Comparison of ENCODE assay signal across 12 cellular contexts in the genomic region with DNA sequence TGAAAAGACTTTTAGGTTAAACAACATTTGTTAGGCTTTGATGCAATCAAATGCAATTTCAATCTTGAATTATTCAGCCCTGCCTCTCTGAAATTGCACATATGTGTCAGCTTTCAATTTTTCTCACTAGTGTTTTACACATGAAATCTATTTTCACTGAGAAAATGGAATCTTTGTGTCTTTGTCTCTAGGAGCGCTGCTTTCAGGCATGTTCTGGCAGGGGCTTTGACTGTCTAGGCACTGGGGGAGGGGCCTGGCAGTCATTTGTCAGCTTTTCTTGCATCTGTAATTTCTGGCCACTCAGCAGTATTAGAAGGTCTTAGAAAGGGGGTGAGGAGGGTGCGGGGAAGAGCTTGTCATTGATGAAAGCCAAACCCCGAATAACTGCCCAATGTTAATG.
DNase-seq lines count a peak whose midpoint lies in the region; ATAC-seq, FAIRE-seq and TF ChIP-seq lines count a peak whose summit lies in the region.
"Had no signal": no experiment of that assay in that cellular context is flagged by ENCODE, and none has a peak within 500 bp of the region (broad histone marks: within the 10 kb centered on the region; RNA-seq: fewer than 3 reads in every experiment).

No MANE protein-coding gene starts in this region.

- H3K4me3 ChIP-seq in A549 (no peak overlapping the region), HUES64 (ENCODE audit: low read length) (no peak overlapping the region), breast epithelium (peak overlapping the region in 2 of 3 donors; percentile 2 to 29), left lung (no peak overlapping the region), ovary (no peak overlapping the region)

- intact Hi-C loops in breast epithelium (cut with DNase I; ENCODE audit: low total_unique reads): no loop called here
- intact Hi-C loops in left lung (cut with DNase I): no loop called here
- intact Hi-C loops in ovary (cut with DNase I): no loop called here
- intact Hi-C loops in CD14-positive monocyte (cut with micrococcal nuclease): no loop called here

- TF ChIP-seq EP300 in A549 (IDR thresholded peaks at IDR 0.05): no peak
- TF ChIP-seq EP300 in ovary (IDR thresholded peaks at IDR 0.05): no peak

- peaks cover 18 to 24% of the 10 kb centered on the region in 2 donors for H3K36me3 Mint-ChIP-seq in CD14-positive monocyte

- no peaks in the 10 kb centered on the region for H3K9me3 Mint-ChIP-seq in CD14-positive monocyte
- H3K9me3 Mint-ChIP-seq: CD4-positive, alpha-beta memory T cell; central memory CD8-positive, alpha-beta T cell had no signal

- no peak overlapping the region for H3K4me2 ChIP-seq in A549

- H3K9ac ChIP-seq in HUES64 (ENCODE audit: low read depth, low read length): peak overlapping the region; percentile 65

- H3K36me3 ChIP-seq in HUES64 (ENCODE audit: insufficient read depth, low read length) (no peaks in the 10 kb centered on the region), breast epithelium (no peaks in the 10 kb centered on the region), left lung (peaks cover 0 to 14% of the 10 kb centered on the region in 2 donors), ovary (no peaks in the 10 kb centered on the region)

- 77% methylated on average over 3 of the region's 3 CpGs for WGBS in A549 (ENCODE audit: missing lambda C conversion rate)
- 70% methylated on average over 3 of the region's 3 CpGs for WGBS in HUES64
- WGBS in ovary, 3 donors: 79 to 84% (median 81%) methylated on average over 3 of the region's 3 CpGs

- H3K4me1 ChIP-seq in A549 (peaks cover 5% of the 10 kb centered on the region; the same call in 1 of the 3 replicates), HUES64 (ENCODE audit: insufficient read depth, low read length) (peaks cover 12% of the 10 kb centered on the region), breast epithelium (no peaks in the 10 kb centered on the region), left lung (peaks cover 11 to 43% of the 10 kb centered on the region in 2 donors), ovary (ENCODE audit: insufficient read depth) (no peaks in the 10 kb centered on the region)

- TF ChIP-seq RAD21 in A549 (conservative IDR thresholded peaks at IDR 0.05 in 1 of 2, IDR thresholded peaks at IDR 0.05 in 1 of 2): no peak

- TF ChIP-seq POLR2A in A549 (IDR thresholded peaks at IDR 0.05; ENCODE audit: low read length) (no peak), breast epithelium (IDR thresholded peaks at IDR 0.05) (no peak), ovary (IDR thresholded peaks at IDR 0.05) (no peak)

- peak; percentile 46 for FAIRE-seq in A549 (lab: Jason Lieb, UNC)

- no peak for DNase-seq in A549 (ENCODE audit: low read depth in 1 of 2, low spot score in 1 of 2)
- DNase-seq in breast epithelium (ENCODE audit: low spot score in 2 of 2): no peak
- no peak for DNase-seq in left lung
- no peak for DNase-seq in NCI-H2171 (lab: John Stamatoyannopoulos, UW)
- no peak for DNase-seq in ovary
- no peak for DNase-seq in CD14-positive monocyte (ENCODE audit: low spot score)
- DNase-seq: CD4-positive, alpha-beta memory T cell; KG1; kidney glomerular epithelial cell had no signal

- CTCF ChIA-PET in A549 (lab: Yijun Ruan, JAX): no interaction called here

- POLR2A ChIA-PET in A549 (lab: Yijun Ruan, JAX): interaction anchor here (0.6 kb wide), 1 partner anchor 8 kb away, joined by 3 read pairs; no protein-coding TSS in a partner anchor

- no peak overlapping the region for H3K27ac Mint-ChIP-seq in CD14-positive monocyte
- H3K27ac Mint-ChIP-seq: CD4-positive, alpha-beta memory T cell had no signal

- H3K9me3 ChIP-seq in A549: no peaks in the 10 kb centered on the region
- no peaks in the 10 kb centered on the region for H3K9me3 ChIP-seq in HUES64 (ENCODE audit: insufficient read depth, low read depth, low read length)
- H3K9me3 ChIP-seq in breast epithelium: no peaks in the 10 kb centered on the region
- no peaks in the 10 kb centered on the region for H3K9me3 ChIP-seq in left lung
- no peaks in the 10 kb centered on the region for H3K9me3 ChIP-seq in ovary

- peaks cover 0 to 2% (median 0%) of the 10 kb centered on the region in 3 donors for H3K27me3 Mint-ChIP-seq in CD14-positive monocyte (ENCODE audit: low read depth in 3 of 3)
- H3K27me3 Mint-ChIP-seq: CD4-positive, alpha-beta memory T cell; central memory CD8-positive, alpha-beta T cell had no signal

- H3K4me1 Mint-ChIP-seq in CD14-positive monocyte: peaks cover 12% of the 10 kb centered on the region
- H3K4me1 Mint-ChIP-seq: central memory CD8-positive, alpha-beta T cell had no signal

- no peak overlapping the region for H3K4me3 Mint-ChIP-seq in CD14-positive monocyte
- H3K4me3 Mint-ChIP-seq: CD4-positive, alpha-beta memory T cell; central memory CD8-positive, alpha-beta T cell had no signal

- no peak for ATAC-seq in A549
- ATAC-seq in left lung: peak; percentile 26
- no peak for ATAC-seq in GM18498 (IDR thresholded peaks at IDR 0.05; ENCODE audit: unreplicated experiment)

- no peak for TF ChIP-seq CTCF in A549 (IDR thresholded peaks at IDR 0.05)
- TF ChIP-seq CTCF in breast epithelium (IDR thresholded peaks at IDR 0.05): no peak
- TF ChIP-seq CTCF in left lung (IDR thresholded peaks at IDR 0.05): no peak
- TF ChIP-seq CTCF in ovary (IDR thresholded peaks at IDR 0.05): no peak
- TF ChIP-seq CTCF in CD14-positive monocyte (IDR thresholded peaks at IDR 0.05): no peak

- peak overlapping the region in 1 of 2 experiments; percentile 16; a peak in 1 of 6 replicates for H3K27ac ChIP-seq in A549
- peak overlapping the region; percentile 19; the same call in 1 of the 2 replicates for H3K27ac ChIP-seq in HUES64 (ENCODE audit: low read depth, low read length)
- peak overlapping the region in 1 of 2 donors; percentile 5 for H3K27ac ChIP-seq in breast epithelium
- H3K27ac ChIP-seq in left lung: peak overlapping the region in 1 of 2 donors; percentile 33
- H3K27ac ChIP-seq in ovary: no peak overlapping the region

- H3K27me3 ChIP-seq in HUES64 (ENCODE audit: insufficient read depth, low read length) (no peaks in the 10 kb centered on the region), breast epithelium (no peaks in the 10 kb centered on the region), left lung (no peaks in the 10 kb centered on the region), ovary (no peaks in the 10 kb centered on the region)

TF ChIP-seq in A549, 52 proteins besides CTCF, POLR2A, EP300 and RAD21:
- TF ChIP-seq EHF (CRISPR knock-in tag; IDR thresholded peaks at IDR 0.05) (no peak), ZFP36 (IDR thresholded peaks at IDR 0.05; ENCODE audit: borderline replicate concordance, partially characterized antibody) (no peak), MAFK (IDR thresholded peaks at IDR 0.05; ENCODE audit: partially characterized antibody) (peak; percentile 80), NPAS2 (CRISPR knock-in tag; IDR thresholded peaks at IDR 0.05; ENCODE audit: borderline replicate concordance) (no peak), CBX8 (IDR thresholded peaks at IDR 0.05) (no peak), CHD2 (IDR thresholded peaks at IDR 0.05; ENCODE audit: low read length, partially characterized antibody) (no peak), EHMT2 (IDR thresholded peaks at IDR 0.05; ENCODE audit: low read depth) (no peak)

Comparison
In these comparisons a context has a peak if more than half of its experiments do, and no peak if none do; other contexts are left out.
1. H3K4me3 ChIP-seq: peak in breast epithelium (2 of 3); none in A549 (single experiment), HUES64 (single experiment), left lung (0 of 2) and ovary (single experiment).